12 cellular contexts compared by ENCODE assay signal in genomic region chr10:5211696-5212095, GRCh38. TPM values are rescaled to one million over a fixed set of nuclear protein-coding genes. Genes with fewer than 3 reads are reported as not detected.
"Had no signal": no experiment of that assay in that cellular context is flagged by ENCODE, and none has a peak within 500 bp of the region (broad histone marks: within the 10 kb centered on the region; RNA-seq: fewer than 3 reads in every experiment).

No MANE protein-coding gene starts in this region.

- FAIRE-seq: H1, H54 had no signal

- H3K36me3 ChIP-seq: HAP-1 had no signal

- ATAC-seq: GM23338, HCT116 had no signal

- H3K4me1 ChIP-seq: HAP-1 had no signal

- H3K4me2 ChIP-seq: GM23338 had no signal

- H3K27ac ChIP-seq: GM23248 had no signal

- DNase-seq: GM23248, GOT3, H7, H9, HCEC 1CT, HFFc6 had no signal

- H3K4me3 ChIP-seq: GM23248, GM23338, HAP-1 had no signal

- H3K9me3 ChIP-seq: HAP-1 had no signal

- H2AFZ ChIP-seq: GM23248, GM23338 had no signal

- H3K9ac ChIP-seq: GM23248 had no signal

RNA-seq across cellular contexts. Expression of gene AKR1C4, which starts 15.1 kb away (rescaled TPM):
- total RNA-seq: GM23248, GM23338, H1, H4, H7, H9, HFFc6 had no signal
- polyA plus RNA-seq: GM23248, GM23338, H1 had no signal

RNA-seq across cellular contexts. Expression of gene AKR1C8, which starts 26.7 kb away (rescaled TPM):
- total RNA-seq: GM23248, GM23338, H1, H7, H9, HFFc6 had no signal
- polyA plus RNA-seq: GM23248, GM23338, H1 had no signal
